Comparison of ENCODE assay signal across 17 cellular contexts in genomic region chr7:131124867-131125266, GRCh38.
DNase-seq lines count a peak whose midpoint lies in the region; ATAC-seq and TF ChIP-seq lines count a peak whose summit lies in the region.
"Had no signal": no experiment of that assay in that cellular context is flagged by ENCODE, and none has a peak within 500 bp of the region (broad histone marks: within the 10 kb centered on the region; RNA-seq: fewer than 3 reads in every experiment).

No MANE protein-coding gene starts in this region.

- POLR2A ChIA-PET in activated B cell treated with CpG ODN at 0.5 μM for 24 hours (lab: Charles Lee) = interaction anchor here (0.6 to 3.8 kb wide), 5 partner anchors 10 to 294 kb away, joined by 3 to 51 read pairs (median 3); no protein-coding TSS in a partner anchor

- H2AFZ ChIP-seq in MM.1S (ENCODE audit: low read length) = no peak overlapping the region

- ATAC-seq in activated B cell treated with CpG ODN at 0.5 μM for 24 hours (ENCODE audit: low read depth) = no peak
- ATAC-seq in stimulated activated naive B cell treated with anti-CD40 and anti-IgM and Interleukin-4, amounts not matched to agents 10 μg/mL and 1 μg/mL and 100 μg/mL, for 72 hours (replicated peaks) = no peak
- ATAC-seq in HG02623 (IDR thresholded peaks at IDR 0.05; ENCODE audit: unreplicated experiment) = no peak

- peaks cover 8% of the 10 kb centered on the region; the same call in 1 of the 2 replicates for H3K27me3 ChIP-seq in MM.1S (replicated peaks; ENCODE audit: insufficient read depth, low read length)
- H3K27me3 ChIP-seq: BE2C had no signal

- intact Hi-C loops in activated B cell treated with CpG ODN at 0.5 μM for 24 hours (cut with micrococcal nuclease) = loop anchor here (1.0 to 5.0 kb wide), 2 partner anchors 17 to 62 kb away; no protein-coding TSS in a partner anchor
- intact Hi-C loops in posterior cingulate gyrus (cut with DNase I) = no loop called here

- H3K4me2 ChIP-seq in MM.1S (ENCODE audit: low read depth, low read length) = peak overlapping the region; percentile 52

- H3K4me1 Mint-ChIP-seq in activated B cell treated with CpG ODN at 0.5 μM for 24 hours = peaks cover 40% of the 10 kb centered on the region
- peaks cover 31 to 46% of the 10 kb centered on the region in 2 donors for H3K4me1 Mint-ChIP-seq in stimulated activated naive B cell treated with anti-CD40 and anti-IgM and Interleukin-4, amounts not matched to agents 10 μg/mL and 1 μg/mL and 100 μg/mL, for 72 hours

- H3K9ac ChIP-seq in MM.1S (ENCODE audit: low read length) = no peak overlapping the region; the same call in 1 of the 2 replicates

- CTCF ChIA-PET in activated B cell treated with CpG ODN at 0.5 μM for 24 hours (lab: Charles Lee) = no interaction called here

- no peak for TF ChIP-seq CTCF in MM.1S (IDR thresholded peaks at IDR 0.05; ENCODE audit: low read length)
- no peak for TF ChIP-seq CTCF in activated B cell treated with CpG ODN at 0.5 μM for 24 hours (IDR thresholded peaks at IDR 0.05)

- peaks cover 2% of the 10 kb centered on the region for H3K9me3 Mint-ChIP-seq in activated B cell treated with CpG ODN at 0.5 μM for 24 hours
- peaks cover 0 to 7% of the 10 kb centered on the region in 2 donors for H3K9me3 Mint-ChIP-seq in stimulated activated naive B cell treated with anti-CD40 and anti-IgM and Interleukin-4, amounts not matched to agents 10 μg/mL and 1 μg/mL and 100 μg/mL, for 72 hours

- no peaks in the 10 kb centered on the region for H3K27me3 Mint-ChIP-seq in activated B cell treated with CpG ODN at 0.5 μM for 24 hours
- H3K27me3 Mint-ChIP-seq in stimulated activated naive B cell treated with anti-CD40 and anti-IgM and Interleukin-4, amounts not matched to agents 10 μg/mL and 1 μg/mL and 100 μg/mL, for 72 hours = no peaks in the 10 kb centered on the region
- H3K27me3 Mint-ChIP-seq: CD8-positive, alpha-beta memory T cell had no signal

- H3K36me3 ChIP-seq in MM.1S (replicated peaks; ENCODE audit: insufficient read depth, low read length) = no peaks in the 10 kb centered on the region
- H3K36me3 ChIP-seq: BE2C had no signal

- peaks cover 20% of the 10 kb centered on the region for H3F3A ChIP-seq in MM.1S (ENCODE audit: insufficient read depth, low read length)

- peak overlapping the region; percentile 67 for H3K27ac ChIP-seq in MM.1S (ENCODE audit: low read length)
- H3K27ac ChIP-seq: 22Rv1, HL-60 had no signal

- H3K9me2 ChIP-seq in MM.1S (replicated peaks; ENCODE audit: insufficient read depth, low read length) = no peaks in the 10 kb centered on the region

- H3K79me2 ChIP-seq in MM.1S (ENCODE audit: low read length) = no peaks in the 10 kb centered on the region

- peaks cover 23% of the 10 kb centered on the region for H3K4me1 ChIP-seq in MM.1S (ENCODE audit: low read length)
- H3K4me1 ChIP-seq: BE2C had no signal

- DNase-seq in NCI-H146 (lab: John Stamatoyannopoulos, UW) (peak; percentile 42), NCI-H146 treated with DMSO at 0.1 percent for 48 hours (lab: John Stamatoyannopoulos, UW; ENCODE audit: unreplicated experiment) (no peak), MM.1S (no peak), activated B cell treated with CpG ODN at 0.5 μM for 24 hours (no peak), posterior cingulate gyrus (no peak), kidney glomerular epithelial cell (lab: John Stamatoyannopoulos, UW) (no peak)
- no peak for DNase-seq in stimulated activated naive B cell treated with anti-CD40 and anti-IgM and Interleukin-4, amounts not matched to agents 10 μg/mL and 1 μg/mL and 100 μg/mL, for 72 hours
- DNase-seq: BE2C; CD8-positive, alpha-beta memory T cell; DMS79; H7; NCI-H1436; NCI-H2081; SIG-M5 had no signal

- no peaks in the 10 kb centered on the region for H3K36me3 Mint-ChIP-seq in activated B cell treated with CpG ODN at 0.5 μM for 24 hours (ENCODE audit: low read depth)
- peaks cover 8% of the 10 kb centered on the region in 2 donors for H3K36me3 Mint-ChIP-seq in stimulated activated naive B cell treated with anti-CD40 and anti-IgM and Interleukin-4, amounts not matched to agents 10 μg/mL and 1 μg/mL and 100 μg/mL, for 72 hours

- H4K20me1 ChIP-seq in MM.1S (ENCODE audit: insufficient read depth, low read length) = no peaks in the 10 kb centered on the region

- no peak overlapping the region for H3K4me3 Mint-ChIP-seq in activated B cell treated with CpG ODN at 0.5 μM for 24 hours
- H3K4me3 Mint-ChIP-seq in stimulated activated naive B cell treated with anti-CD40 and anti-IgM and Interleukin-4, amounts not matched to agents 10 μg/mL and 1 μg/mL and 100 μg/mL, for 72 hours = peak overlapping the region in 1 of 2 donors; percentile 26
- H3K4me3 Mint-ChIP-seq: CD8-positive, alpha-beta memory T cell had no signal

- H3K27ac Mint-ChIP-seq in activated B cell treated with CpG ODN at 0.5 μM for 24 hours = peak overlapping the region; percentile 85
- peak overlapping the region; percentile 80 for H3K27ac Mint-ChIP-seq in stimulated activated naive B cell treated with anti-CD40 and anti-IgM and Interleukin-4, amounts not matched to agents 10 μg/mL and 1 μg/mL and 100 μg/mL, for 72 hours

- H3K4me3 ChIP-seq in MM.1S (ENCODE audit: low read length) = peak overlapping the region; percentile 0; the same call in 1 of the 2 replicates

- H3K9me3 ChIP-seq in MM.1S (replicated peaks; ENCODE audit: insufficient read depth, low read length) = no peaks in the 10 kb centered on the region
- H3K9me3 ChIP-seq: BE2C had no signal
